ENCODE assay signal across 8 cellular contexts in the genomic region with DNA sequence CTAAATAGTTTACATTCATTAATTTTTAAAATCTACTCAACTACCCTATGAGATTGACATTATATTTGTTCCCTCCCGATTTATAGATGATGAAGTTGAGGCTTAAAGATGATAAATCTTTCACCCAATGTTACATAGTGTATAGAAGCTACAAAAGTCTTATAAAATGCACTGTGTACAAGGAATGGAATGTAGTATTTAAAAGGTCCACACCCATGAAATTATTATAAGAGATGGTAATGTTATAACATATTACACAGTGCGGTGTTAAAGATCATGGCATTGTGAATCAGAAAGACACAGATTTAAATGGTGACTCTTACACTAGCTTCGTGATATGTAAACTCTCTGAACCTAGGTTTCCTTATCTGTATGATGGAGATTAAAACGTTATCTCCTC.
"Had no signal": no experiment of that assay in that cellular context is flagged by ENCODE, and none has a peak within 500 bp of the region (broad histone marks: within the 10 kb centered on the region; RNA-seq: fewer than 3 reads in every experiment).

No MANE protein-coding gene starts in this region.

- H3K4me1 Mint-ChIP-seq: GM23338, H9 had no signal

- H3K4me3 Mint-ChIP-seq: GM23338, H9, HFFc6 had no signal

- H3K4me2 ChIP-seq: GM23338 had no signal

- DNase-seq: GOT3, H7, H9, HCEC 1CT, HFFc6 had no signal

- H3K27ac Mint-ChIP-seq: GM23338, H9, HFFc6 had no signal

- H3K9me3 Mint-ChIP-seq: GM23338, H9, HFFc6 had no signal

- H3K4me3 ChIP-seq: GM23338, HAP-1 had no signal

- H3K9me3 ChIP-seq: HAP-1 had no signal

- H3K36me3 ChIP-seq: HAP-1 had no signal

- ATAC-seq: GM23338, HCT116 had no signal
